Comparison of ENCODE assay signal across 13 cellular contexts in the genomic region with DNA sequence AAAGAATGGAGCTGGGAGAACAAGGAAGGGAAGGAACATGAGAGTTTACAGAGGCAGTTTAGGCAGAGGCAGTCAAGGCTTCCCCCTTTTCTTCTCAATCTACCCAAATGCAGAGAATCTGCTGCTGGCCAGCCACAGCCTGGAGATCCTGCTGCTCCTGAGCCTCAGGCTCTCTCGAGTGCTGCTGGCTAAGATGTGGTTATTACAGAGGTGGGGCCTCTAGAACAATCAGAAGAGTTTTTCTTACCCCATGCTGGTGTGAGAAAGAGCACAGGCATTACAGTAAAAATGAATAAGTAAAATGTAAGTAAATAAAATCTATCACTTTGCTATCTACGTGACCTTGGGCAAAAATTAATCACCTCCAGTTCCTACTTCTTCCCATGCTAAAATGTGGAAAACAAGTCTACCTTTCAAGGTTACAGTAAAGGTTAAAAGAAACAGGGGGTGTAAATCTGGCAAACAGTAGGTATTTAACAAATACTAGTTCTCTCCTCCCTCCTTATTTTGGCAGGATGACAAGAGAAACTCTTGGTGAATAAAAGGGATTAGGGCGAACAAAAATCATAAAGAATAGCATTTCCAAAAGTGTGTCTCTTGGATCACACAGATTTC. TPM values are rescaled to one million over a fixed set of nuclear protein-coding genes. Genes with fewer than 3 reads are reported as not detected.
DNase-seq lines count a peak whose midpoint lies in the region; ATAC-seq and TF ChIP-seq lines count a peak whose summit lies in the region.
"Had no signal": no experiment of that assay in that cellular context is flagged by ENCODE, and none has a peak within 500 bp of the region (broad histone marks: within the 10 kb centered on the region; RNA-seq: fewer than 3 reads in every experiment).

No MANE protein-coding gene starts in this region.

- H3K4me1 Mint-ChIP-seq in endodermal cell (peaks cover 26% of the 10 kb centered on the region), neural progenitor cell (peaks cover 25% of the 10 kb centered on the region)
- H3K4me1 Mint-ChIP-seq in stimulated activated effector memory CD8-positive, alpha-beta T cell treated with anti-CD3 and anti-CD28 coated beads, Interleukin-12 subunit alpha, Interleukin-12 subunit beta, amount 100 ng/mL, for 72 hours, result peaks cover 52% of the 10 kb centered on the region

- H3K36me3 Mint-ChIP-seq in endodermal cell (ENCODE audit: low read depth) (peaks cover 14% of the 10 kb centered on the region), neural progenitor cell (peaks cover 20% of the 10 kb centered on the region)
- H3K36me3 Mint-ChIP-seq in stimulated activated effector memory CD8-positive, alpha-beta T cell treated with anti-CD3 and anti-CD28 coated beads, Interleukin-12 subunit alpha, Interleukin-12 subunit beta, amount 100 ng/mL, for 72 hours, result peaks cover 5% of the 10 kb centered on the region

- no peak overlapping the region for H3K27ac ChIP-seq in PC-3 (ENCODE audit: low read length)
- no peak overlapping the region for H3K27ac ChIP-seq in endodermal cell (ENCODE audit: low read depth, low read length)
- no peak overlapping the region for H3K27ac ChIP-seq in neural progenitor cell
- H3K27ac ChIP-seq: lower lobe of right lung had no signal

- H3K9me3 Mint-ChIP-seq in endodermal cell (peaks cover 13% of the 10 kb centered on the region), neural progenitor cell (peaks cover 12% of the 10 kb centered on the region)
- peaks cover 3% of the 10 kb centered on the region for H3K9me3 Mint-ChIP-seq in stimulated activated effector memory CD8-positive, alpha-beta T cell treated with anti-CD3 and anti-CD28 coated beads, Interleukin-12 subunit alpha, Interleukin-12 subunit beta, amount 100 ng/mL, for 72 hours

- DNase-seq in EL, result peak; percentile 45
- DNase-seq in PC-3, result no peak
- DNase-seq in endodermal cell, result peak; percentile 63
- DNase-seq in neural progenitor cell (ENCODE audit: low spot score), result no peak
- no peak for DNase-seq in stimulated activated effector memory CD8-positive, alpha-beta T cell treated with anti-CD3 and anti-CD28 coated beads, Interleukin-12 subunit alpha, Interleukin-12 subunit beta, amount 100 ng/mL, for 72 hours (ENCODE audit: low spot score in 2 of 2)
- no peak for DNase-seq in hippocampal formation (lab: John Stamatoyannopoulos, UW)
- DNase-seq: activated CD4-positive, CD25-positive, alpha-beta regulatory T cell treated with anti-CD3 and anti-CD28 coated beads, Interleukin-2, amount 50 U/mL, for 72 hours; activated naive CD8-positive, alpha-beta T cell treated with anti-CD3 and anti-CD28 coated beads, Interleukin-2, amount 10 ng/mL, durations not matched to agents 7 days and 5 days; lower lobe of right lung; NCI-H2081; stimulated activated CD8-positive, alpha-beta memory T cell treated with anti-CD3 and anti-CD28 coated beads, Interleukin-4, amount 100 ng/mL, for 48 hours had no signal

- H3K4me2 ChIP-seq in PC-3 (ENCODE audit: low read length) (no peak overlapping the region), neural progenitor cell (no peak overlapping the region)

- H3K4me3 Mint-ChIP-seq in endodermal cell, result no peak overlapping the region
- H3K4me3 Mint-ChIP-seq in neural progenitor cell, result peak overlapping the region; percentile 25
- H3K4me3 Mint-ChIP-seq in stimulated activated effector memory CD8-positive, alpha-beta T cell treated with anti-CD3 and anti-CD28 coated beads, Interleukin-12 subunit alpha, Interleukin-12 subunit beta, amount 100 ng/mL, for 72 hours, result no peak overlapping the region
- H3K4me3 Mint-ChIP-seq: activated naive CD8-positive, alpha-beta T cell treated with anti-CD3 and anti-CD28 coated beads, Interleukin-2, amount 10 ng/mL, durations not matched to agents 7 days and 5 days had no signal

- H3K4me1 ChIP-seq in PC-3 (ENCODE audit: insufficient read depth, low read length) (no peaks in the 10 kb centered on the region), endodermal cell (ENCODE audit: control insufficient read depth, insufficient read depth, low read length) (peaks cover 3% of the 10 kb centered on the region), neural progenitor cell (peaks cover 53% of the 10 kb centered on the region)

- H3K27me3 Mint-ChIP-seq in endodermal cell (ENCODE audit: insufficient read depth), result no peaks in the 10 kb centered on the region
- H3K27me3 Mint-ChIP-seq in neural progenitor cell (ENCODE audit: insufficient read depth, low read depth), result peaks cover 2% of the 10 kb centered on the region
- H3K27me3 Mint-ChIP-seq: activated naive CD8-positive, alpha-beta T cell treated with anti-CD3 and anti-CD28 coated beads, Interleukin-2, amount 10 ng/mL, durations not matched to agents 7 days and 5 days had no signal

- peaks cover 13% of the 10 kb centered on the region; the same call in 1 of the 2 replicates for H3K9me3 ChIP-seq in PC-3 (ENCODE audit: low read length)
- H3K9me3 ChIP-seq in endodermal cell (ENCODE audit: control insufficient read depth, low read length), result peaks cover 27% of the 10 kb centered on the region
- H3K9me3 ChIP-seq in neural progenitor cell (ENCODE audit: low read depth), result no peaks in the 10 kb centered on the region

- H3K27ac Mint-ChIP-seq in endodermal cell (peak overlapping the region; percentile 5), neural progenitor cell (peak overlapping the region; percentile 3)
- no peak overlapping the region for H3K27ac Mint-ChIP-seq in stimulated activated effector memory CD8-positive, alpha-beta T cell treated with anti-CD3 and anti-CD28 coated beads, Interleukin-12 subunit alpha, Interleukin-12 subunit beta, amount 100 ng/mL, for 72 hours
- H3K27ac Mint-ChIP-seq: activated naive CD8-positive, alpha-beta T cell treated with anti-CD3 and anti-CD28 coated beads, Interleukin-2, amount 10 ng/mL, durations not matched to agents 7 days and 5 days had no signal

- H3K9ac ChIP-seq in PC-3 (ENCODE audit: low read length) (no peak overlapping the region), endodermal cell (ENCODE audit: extremely low read depth, low read length, poor library complexity, severe bottlenecking) (no peak overlapping the region), neural progenitor cell (no peak overlapping the region)

- H2AFZ ChIP-seq in PC-3 (ENCODE audit: low read length) (no peak overlapping the region), neural progenitor cell (replicated peaks) (no peak overlapping the region)

- H3K79me2 ChIP-seq in PC-3 (ENCODE audit: low read length) (peaks cover 95% of the 10 kb centered on the region), neural progenitor cell (ENCODE audit: low read depth) (peaks cover 100% of the 10 kb centered on the region)

- no TSS peak for BruUV-seq in PC-3 (replicated peaks; lab: Mats Ljungman, UMichigan)

- peaks cover 22% of the 10 kb centered on the region for H3K36me3 ChIP-seq in PC-3 (ENCODE audit: low read depth, low read length)
- peaks cover 13% of the 10 kb centered on the region for H3K36me3 ChIP-seq in endodermal cell (ENCODE audit: control insufficient read depth, insufficient read depth, low read length)
- H3K36me3 ChIP-seq in neural progenitor cell, result no peaks in the 10 kb centered on the region
- H3K36me3 ChIP-seq: lower lobe of right lung had no signal

- no peaks in the 10 kb centered on the region for H3K27me3 ChIP-seq in PC-3 (ENCODE audit: low read length)
- H3K27me3 ChIP-seq in endodermal cell (ENCODE audit: control insufficient read depth, insufficient read depth, low read length, poor library complexity, severe bottlenecking), result no peaks in the 10 kb centered on the region
- H3K27me3 ChIP-seq in neural progenitor cell, result no peaks in the 10 kb centered on the region

- H3F3A ChIP-seq in PC-3 (ENCODE audit: low read length, unreplicated experiment), result no peaks in the 10 kb centered on the region
- H3F3A ChIP-seq in neural progenitor cell (ENCODE audit: low read depth), result peaks cover 28% of the 10 kb centered on the region

- peak; percentile 37; the same call in 1 of the 2 replicates for ATAC-seq in PC-3
- no peak for ATAC-seq in stimulated activated effector memory CD8-positive, alpha-beta T cell treated with anti-CD3 and anti-CD28 coated beads, Interleukin-12 subunit alpha, Interleukin-12 subunit beta, amount 100 ng/mL, for 72 hours
- no peak for ATAC-seq in GM18909 (IDR thresholded peaks at IDR 0.05; ENCODE audit: poor library complexity, unreplicated experiment)
- ATAC-seq in GM18498 (IDR thresholded peaks at IDR 0.05; ENCODE audit: unreplicated experiment), result no peak

- H3K4me3 ChIP-seq in PC-3 (ENCODE audit: low read length) (no peak overlapping the region), endodermal cell (ENCODE audit: low read length) (no peak overlapping the region), neural progenitor cell (no peak overlapping the region)
- H3K4me3 ChIP-seq: lower lobe of right lung had no signal

- CTCF ChIA-PET in PC-3 (lab: Charles Lee), result no interaction called here

- intact Hi-C loops in PC-3 (cut with micrococcal nuclease), result no loop called here

- no peak for TF ChIP-seq CTCF in PC-3 (conservative IDR thresholded peaks at IDR 0.05; ENCODE audit: low read depth, low read length)
- no peak for TF ChIP-seq CTCF in endodermal cell (conservative IDR thresholded peaks at IDR 0.05)
- TF ChIP-seq CTCF in neural progenitor cell (IDR thresholded peaks at IDR 0.05), result no peak

- H4K20me1 ChIP-seq in PC-3 (ENCODE audit: low read length), result peaks cover 12% of the 10 kb centered on the region; the same call in 1 of the 2 replicates
- peaks cover 96% of the 10 kb centered on the region for H4K20me1 ChIP-seq in neural progenitor cell (ENCODE audit: low read depth)

- no peaks in the 10 kb centered on the region for H3K9me2 ChIP-seq in PC-3 (replicated peaks; ENCODE audit: low read length)

- POLR2A ChIA-PET in PC-3 (lab: Charles Lee; ENCODE audit: unreplicated experiment), result no interaction called here

- WGBS in endodermal cell (ENCODE audit: insufficient coverage in 1 of 2, insufficient read length in 1 of 2), 2 experiments, result 79 to 100% methylated on average over 1 to 3 of the region's 3 CpGs

RNA-seq across cellular contexts. Expression of gene FBXW11, which starts 31.1 kb away (rescaled TPM):
- total RNA-seq in PC-3 (2014; rRNA removed) (62.8 and 69.2 TPM in 2 replicates), endodermal cell (10 to 100 TPM; 42.2 to 49.4 TPM), neural progenitor cell (ENCODE audit: low replicate concordance) (74.5 and 79.1 TPM in 2 replicates)
- 55.1 TPM for polyA plus RNA-seq in endodermal cell (2013, experiment 1 of 2)
- 51.1 TPM for polyA plus RNA-seq in endodermal cell (2013, experiment 2 of 2)

Comparison
In these comparisons a context has a peak if more than half of its experiments do, and no peak if none do; other contexts are left out.
1. DNase-seq: peak in EL (single experiment) and endodermal cell (single experiment); none in PC-3 (single experiment), neural progenitor cell (single experiment), stimulated activated effector memory CD8-positive, alpha-beta T cell treated with anti-CD3 and anti-CD28 coated beads, Interleukin-12 subunit alpha, Interleukin-12 subunit beta, amount 100 ng/mL, for 72 hours (0 of 2) and hippocampal formation (0 of 2).